2 cellular contexts compared by ENCODE assay signal in the genomic region with DNA sequence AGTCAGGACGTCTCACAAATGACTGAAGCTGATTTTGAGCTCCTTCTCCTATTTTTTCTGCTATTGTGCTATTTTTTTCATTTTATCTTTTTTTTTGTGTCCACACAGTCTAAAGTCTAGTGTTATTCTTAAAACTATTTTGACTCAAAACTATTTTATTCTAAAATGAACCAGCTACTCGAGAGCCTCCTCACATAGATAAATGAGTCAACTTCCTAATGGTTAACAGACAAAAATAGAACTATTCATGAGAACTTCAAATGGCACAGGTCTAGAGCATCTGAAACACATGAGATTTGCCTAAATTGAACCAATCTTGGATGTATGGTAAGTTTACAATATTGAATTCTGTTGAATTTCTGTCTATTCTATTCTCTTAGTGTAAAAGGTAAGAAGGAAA.
TF ChIP-seq lines count a peak whose summit lies in the region.

No MANE protein-coding gene starts in this region.

TF ChIP-seq in IMR-90, 13 proteins besides CTCF, POLR2A, EP300 and RAD21 (continued from another document):
- TF ChIP-seq RCOR1 (IDR thresholded peaks at IDR 0.05; ENCODE audit: insufficient replicate concordance, low read length) (no peak), RFX5 (IDR thresholded peaks at IDR 0.05; ENCODE audit: low read depth, low read length) (no peak), MXI1 (IDR thresholded peaks at IDR 0.05; ENCODE audit: borderline replicate concordance, low read depth, low read length) (no peak), SMC3 (IDR thresholded peaks at IDR 0.05; ENCODE audit: low read depth, low read length) (no peak), CEBPB (IDR thresholded peaks at IDR 0.05; ENCODE audit: low read depth, low read length) (no peak), FOS (IDR thresholded peaks at IDR 0.05; ENCODE audit: low read depth, low read length) (no peak), BHLHE40 (IDR thresholded peaks at IDR 0.05; ENCODE audit: low read depth, low read length) (no peak)
- TF ChIP-seq, protein P1, sequence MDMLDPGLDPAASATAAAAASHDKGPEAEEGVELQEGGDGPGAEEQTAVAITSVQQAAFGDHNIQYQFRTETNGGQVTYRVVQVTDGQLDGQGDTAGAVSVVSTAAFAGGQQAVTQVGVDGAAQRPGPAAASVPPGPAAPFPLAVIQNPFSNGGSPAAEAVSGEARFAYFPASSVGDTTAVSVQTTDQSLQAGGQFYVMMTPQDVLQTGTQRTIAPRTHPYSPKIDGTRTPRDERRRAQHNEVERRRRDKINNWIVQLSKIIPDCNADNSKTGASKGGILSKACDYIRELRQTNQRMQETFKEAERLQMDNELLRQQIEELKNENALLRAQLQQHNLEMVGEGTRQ (IDR thresholded peaks at IDR 0.05; ENCODE audit: low read depth, low read length), result no peak

TF ChIP-seq in SK-N-SH treated with all-trans-retinoic acid at 6 μM for 48 hours, 23 proteins besides CTCF, POLR2A, EP300 and RAD21 (continued from another document):
- TF ChIP-seq, protein P2, sequence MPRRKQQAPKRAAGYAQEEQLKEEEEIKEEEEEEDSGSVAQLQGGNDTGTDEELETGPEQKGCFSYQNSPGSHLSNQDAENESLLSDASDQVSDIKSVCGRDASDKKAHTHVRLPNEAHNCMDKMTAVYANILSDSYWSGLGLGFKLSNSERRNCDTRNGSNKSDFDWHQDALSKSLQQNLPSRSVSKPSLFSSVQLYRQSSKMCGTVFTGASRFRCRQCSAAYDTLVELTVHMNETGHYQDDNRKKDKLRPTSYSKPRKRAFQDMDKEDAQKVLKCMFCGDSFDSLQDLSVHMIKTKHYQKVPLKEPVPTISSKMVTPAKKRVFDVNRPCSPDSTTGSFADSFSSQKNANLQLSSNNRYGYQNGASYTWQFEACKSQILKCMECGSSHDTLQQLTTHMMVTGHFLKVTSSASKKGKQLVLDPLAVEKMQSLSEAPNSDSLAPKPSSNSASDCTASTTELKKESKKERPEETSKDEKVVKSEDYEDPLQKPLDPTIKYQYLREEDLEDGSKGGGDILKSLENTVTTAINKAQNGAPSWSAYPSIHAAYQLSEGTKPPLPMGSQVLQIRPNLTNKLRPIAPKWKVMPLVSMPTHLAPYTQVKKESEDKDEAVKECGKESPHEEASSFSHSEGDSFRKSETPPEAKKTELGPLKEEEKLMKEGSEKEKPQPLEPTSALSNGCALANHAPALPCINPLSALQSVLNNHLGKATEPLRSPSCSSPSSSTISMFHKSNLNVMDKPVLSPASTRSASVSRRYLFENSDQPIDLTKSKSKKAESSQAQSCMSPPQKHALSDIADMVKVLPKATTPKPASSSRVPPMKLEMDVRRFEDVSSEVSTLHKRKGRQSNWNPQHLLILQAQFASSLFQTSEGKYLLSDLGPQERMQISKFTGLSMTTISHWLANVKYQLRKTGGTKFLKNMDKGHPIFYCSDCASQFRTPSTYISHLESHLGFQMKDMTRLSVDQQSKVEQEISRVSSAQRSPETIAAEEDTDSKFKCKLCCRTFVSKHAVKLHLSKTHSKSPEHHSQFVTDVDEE (CRISPR knock-in tag; IDR thresholded peaks at IDR 0.05), result no peak
- no peak for TF ChIP-seq TCF4 (CRISPR knock-in tag; IDR thresholded peaks at IDR 0.05; ENCODE audit: borderline replicate concordance)
- TF ChIP-seq, protein P3, sequence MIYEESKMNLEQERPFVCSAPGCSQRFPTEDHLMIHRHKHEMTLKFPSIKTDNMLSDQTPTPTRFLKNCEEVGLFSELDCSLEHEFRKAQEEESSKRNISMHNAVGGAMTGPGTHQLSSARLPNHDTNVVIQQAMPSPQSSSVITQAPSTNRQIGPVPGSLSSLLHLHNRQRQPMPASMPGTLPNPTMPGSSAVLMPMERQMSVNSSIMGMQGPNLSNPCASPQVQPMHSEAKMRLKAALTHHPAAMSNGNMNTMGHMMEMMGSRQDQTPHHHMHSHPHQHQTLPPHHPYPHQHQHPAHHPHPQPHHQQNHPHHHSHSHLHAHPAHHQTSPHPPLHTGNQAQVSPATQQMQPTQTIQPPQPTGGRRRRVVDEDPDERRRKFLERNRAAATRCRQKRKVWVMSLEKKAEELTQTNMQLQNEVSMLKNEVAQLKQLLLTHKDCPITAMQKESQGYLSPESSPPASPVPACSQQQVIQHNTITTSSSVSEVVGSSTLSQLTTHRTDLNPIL (CRISPR knock-in tag; IDR thresholded peaks at IDR 0.05; ENCODE audit: low read depth), result no peak
- no peak for TF ChIP-seq BACH2 (CRISPR knock-in tag; IDR thresholded peaks at IDR 0.05; ENCODE audit: borderline replicate concordance)
- no peak for TF ChIP-seq ZNF8 (CRISPR knock-in tag; IDR thresholded peaks at IDR 0.05)
- no peak for TF ChIP-seq ZFP30 (CRISPR knock-in tag; IDR thresholded peaks at IDR 0.05)
- TF ChIP-seq, protein P4, sequence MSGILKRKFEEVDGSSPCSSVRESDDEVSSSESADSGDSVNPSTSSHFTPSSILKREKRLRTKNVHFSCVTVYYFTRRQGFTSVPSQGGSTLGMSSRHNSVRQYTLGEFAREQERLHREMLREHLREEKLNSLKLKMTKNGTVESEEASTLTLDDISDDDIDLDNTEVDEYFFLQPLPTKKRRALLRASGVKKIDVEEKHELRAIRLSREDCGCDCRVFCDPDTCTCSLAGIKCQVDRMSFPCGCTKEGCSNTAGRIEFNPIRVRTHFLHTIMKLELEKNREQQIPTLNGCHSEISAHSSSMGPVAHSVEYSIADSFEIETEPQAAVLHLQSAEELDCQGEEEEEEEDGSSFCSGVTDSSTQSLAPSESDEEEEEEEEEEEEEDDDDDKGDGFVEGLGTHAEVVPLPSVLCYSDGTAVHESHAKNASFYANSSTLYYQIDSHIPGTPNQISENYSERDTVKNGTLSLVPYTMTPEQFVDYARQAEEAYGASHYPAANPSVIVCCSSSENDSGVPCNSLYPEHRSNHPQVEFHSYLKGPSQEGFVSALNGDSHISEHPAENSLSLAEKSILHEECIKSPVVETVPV (CRISPR knock-in tag; IDR thresholded peaks at IDR 0.05), result no peak
- TF ChIP-seq, protein P5, sequence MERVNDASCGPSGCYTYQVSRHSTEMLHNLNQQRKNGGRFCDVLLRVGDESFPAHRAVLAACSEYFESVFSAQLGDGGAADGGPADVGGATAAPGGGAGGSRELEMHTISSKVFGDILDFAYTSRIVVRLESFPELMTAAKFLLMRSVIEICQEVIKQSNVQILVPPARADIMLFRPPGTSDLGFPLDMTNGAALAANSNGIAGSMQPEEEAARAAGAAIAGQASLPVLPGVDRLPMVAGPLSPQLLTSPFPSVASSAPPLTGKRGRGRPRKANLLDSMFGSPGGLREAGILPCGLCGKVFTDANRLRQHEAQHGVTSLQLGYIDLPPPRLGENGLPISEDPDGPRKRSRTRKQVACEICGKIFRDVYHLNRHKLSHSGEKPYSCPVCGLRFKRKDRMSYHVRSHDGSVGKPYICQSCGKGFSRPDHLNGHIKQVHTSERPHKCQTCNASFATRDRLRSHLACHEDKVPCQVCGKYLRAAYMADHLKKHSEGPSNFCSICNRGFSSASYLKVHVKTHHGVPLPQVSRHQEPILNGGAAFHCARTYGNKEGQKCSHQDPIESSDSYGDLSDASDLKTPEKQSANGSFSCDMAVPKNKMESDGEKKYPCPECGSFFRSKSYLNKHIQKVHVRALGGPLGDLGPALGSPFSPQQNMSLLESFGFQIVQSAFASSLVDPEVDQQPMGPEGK (CRISPR knock-in tag; IDR thresholded peaks at IDR 0.05; ENCODE audit: borderline replicate concordance), result no peak
